In the genomic region with DNA sequence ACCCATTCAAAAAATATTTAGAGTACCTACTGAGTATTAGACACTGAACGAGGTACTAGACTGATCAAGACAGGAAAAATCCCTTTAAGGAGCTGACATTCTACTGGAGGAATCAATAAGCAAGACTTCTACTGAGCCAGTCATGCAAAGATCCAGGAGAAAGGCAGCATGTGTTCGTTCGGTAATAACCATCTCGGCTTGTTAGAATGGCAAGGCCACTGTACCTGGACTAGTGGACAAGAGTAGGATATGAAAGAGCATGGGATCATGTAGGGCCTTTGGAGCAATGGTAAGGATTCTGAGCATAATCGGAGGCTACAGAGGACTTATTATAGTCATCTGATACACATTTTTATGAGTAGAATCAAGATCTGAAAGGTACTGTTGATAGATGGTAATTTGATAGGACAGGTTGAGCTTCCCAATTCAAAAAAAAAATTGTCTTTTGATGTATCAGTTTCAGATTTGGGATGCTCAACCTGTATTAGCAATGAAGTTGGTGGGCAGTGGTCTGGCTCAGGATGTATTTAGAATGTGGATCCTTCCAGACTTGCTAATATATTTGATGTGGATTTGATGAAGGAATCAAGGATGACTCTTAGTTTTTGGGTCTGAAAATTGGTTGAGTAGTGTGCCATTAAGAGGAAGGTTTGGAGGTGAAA, we compare ENCODE assay signal across 10 cellular contexts. TPM values are rescaled to one million over a fixed set of nuclear protein-coding genes. Genes with fewer than 3 reads are reported as not detected.
DNase-seq lines count a peak whose midpoint lies in the region; ATAC-seq, FAIRE-seq and TF ChIP-seq lines count a peak whose summit lies in the region.
"Had no signal": no experiment of that assay in that cellular context is flagged by ENCODE, and none has a peak within 500 bp of the region (broad histone marks: within the 10 kb centered on the region; RNA-seq: fewer than 3 reads in every experiment).

No MANE protein-coding gene starts in this region.

- ATAC-seq in stimulated activated naive CD8-positive, alpha-beta T cell treated with anti-CD3 and anti-CD28 coated beads, Interleukin-15, Interleukin-2, amounts not matched to agents 100 U/mL and 50 U/mL, for 24 hours: no peak
- ATAC-seq in HG02852 (IDR thresholded peaks at IDR 0.05; ENCODE audit: unreplicated experiment): no peak
- ATAC-seq in GM18498 (IDR thresholded peaks at IDR 0.05; ENCODE audit: unreplicated experiment): no peak

- no peaks in the 10 kb centered on the region for H3K9me3 Mint-ChIP-seq in stimulated activated naive CD8-positive, alpha-beta T cell treated with anti-CD3 and anti-CD28 coated beads, Interleukin-15, Interleukin-2, amounts not matched to agents 100 ng/mL and 50 ng/mL, for 24 hours

- DNase-seq in stimulated activated naive CD8-positive, alpha-beta T cell treated with anti-CD3 and anti-CD28 coated beads, Interleukin-15, Interleukin-2, amounts not matched to agents 100 U/mL and 50 U/mL, for 24 hours: no peak
- DNase-seq in kidney (no peak), posterior vena cava (ENCODE audit: low spot score) (no peak), T-helper 9 cell (no peak)
- DNase-seq: NCI-H2081 treated with DMSO at 0.1 percent for 48 hours; stimulated activated CD4-positive, alpha-beta T cell treated with anti-CD3 and anti-CD28 coated beads, Interleukin-12 subunit alpha, Interleukin-12 subunit beta, amount 100 ng/mL, for 4 hours had no signal

- TF ChIP-seq CTCF in kidney (IDR thresholded peaks at IDR 0.05; ENCODE audit: borderline replicate concordance, extremely low read depth, insufficient read depth): no peak

- peaks cover 0 to 7% of the 10 kb centered on the region in 2 donors for H3K36me3 ChIP-seq in kidney (ENCODE audit: control insufficient read depth in 1 of 2, insufficient read depth in 2 of 2, low read length in 2 of 2)

- H3K36me3 Mint-ChIP-seq in stimulated activated naive CD8-positive, alpha-beta T cell treated with anti-CD3 and anti-CD28 coated beads, Interleukin-15, Interleukin-2, amounts not matched to agents 100 ng/mL and 50 ng/mL, for 24 hours (ENCODE audit: low read depth): peaks cover 67% of the 10 kb centered on the region

- peak overlapping the region; percentile 36 to 94 for H3K4me3 ChIP-seq in kidney (ENCODE audit: low read length in 2 of 2)

- H3K27ac ChIP-seq in kidney (ENCODE audit: low read depth in 2 of 2, low read length in 2 of 2): no peak overlapping the region

- peak overlapping the region; percentile 99 for H3K4me3 Mint-ChIP-seq in stimulated activated naive CD8-positive, alpha-beta T cell treated with anti-CD3 and anti-CD28 coated beads, Interleukin-15, Interleukin-2, amounts not matched to agents 100 ng/mL and 50 ng/mL, for 24 hours

- H3K9me3 ChIP-seq in kidney (ENCODE audit: control insufficient read depth in 1 of 2, low read length in 2 of 2): no peaks in the 10 kb centered on the region

- H3K4me1 ChIP-seq in kidney (ENCODE audit: control insufficient read depth in 1 of 2, insufficient read depth in 1 of 2, low read depth in 1 of 2, low read length in 2 of 2): peaks cover 11 to 28% of the 10 kb centered on the region in 2 donors

- no peaks in the 10 kb centered on the region for H3K27me3 Mint-ChIP-seq in stimulated activated naive CD8-positive, alpha-beta T cell treated with anti-CD3 and anti-CD28 coated beads, Interleukin-15, Interleukin-2, amounts not matched to agents 100 ng/mL and 50 ng/mL, for 24 hours

- H3K9ac ChIP-seq in kidney (ENCODE audit: low read length in 2 of 2): peak overlapping the region; percentile 26 to 96

- peak overlapping the region; percentile 86 for H3K27ac Mint-ChIP-seq in stimulated activated naive CD8-positive, alpha-beta T cell treated with anti-CD3 and anti-CD28 coated beads, Interleukin-15, Interleukin-2, amounts not matched to agents 100 ng/mL and 50 ng/mL, for 24 hours

- intact Hi-C loops in kidney (cut with DNase I) (no loop called here), posterior vena cava (cut with DNase I) (loop anchor here (2.0 to 10.0 kb wide), 2 partner anchors 23 to 137 kb away; no protein-coding TSS in a partner anchor)

- peak; percentile 58 for FAIRE-seq in TTC549 (lab: Jason Lieb, UNC)
- no peak for FAIRE-seq in kidney (lab: Jason Lieb, UNC)

- H3K4me1 Mint-ChIP-seq in stimulated activated naive CD8-positive, alpha-beta T cell treated with anti-CD3 and anti-CD28 coated beads, Interleukin-15, Interleukin-2, amounts not matched to agents 100 ng/mL and 50 ng/mL, for 24 hours (ENCODE audit: low read depth): peaks cover 74% of the 10 kb centered on the region

RNA-seq across cellular contexts. Expression of a gene that starts 2.3 kb away (rescaled TPM):
- 45.4 TPM for total RNA-seq in kidney
- polyA plus RNA-seq in kidney (ENCODE audit: insufficient read depth, low read depth, low replicate concordance): 171 TPM
- 10 to 100 TPM; 42.1 to 47.6 TPM for total RNA-seq in posterior vena cava

RNA-seq across cellular contexts. Expression of a gene that starts 26.6 kb away (rescaled TPM):
- total RNA-seq in kidney: 329 TPM
- 153 TPM for polyA plus RNA-seq in kidney (ENCODE audit: insufficient read depth, low read depth, low replicate concordance)
- 100 to 1,000 TPM; 186 to 214 TPM for total RNA-seq in posterior vena cava
